9 cellular contexts compared by ENCODE assay signal in the genomic region with DNA sequence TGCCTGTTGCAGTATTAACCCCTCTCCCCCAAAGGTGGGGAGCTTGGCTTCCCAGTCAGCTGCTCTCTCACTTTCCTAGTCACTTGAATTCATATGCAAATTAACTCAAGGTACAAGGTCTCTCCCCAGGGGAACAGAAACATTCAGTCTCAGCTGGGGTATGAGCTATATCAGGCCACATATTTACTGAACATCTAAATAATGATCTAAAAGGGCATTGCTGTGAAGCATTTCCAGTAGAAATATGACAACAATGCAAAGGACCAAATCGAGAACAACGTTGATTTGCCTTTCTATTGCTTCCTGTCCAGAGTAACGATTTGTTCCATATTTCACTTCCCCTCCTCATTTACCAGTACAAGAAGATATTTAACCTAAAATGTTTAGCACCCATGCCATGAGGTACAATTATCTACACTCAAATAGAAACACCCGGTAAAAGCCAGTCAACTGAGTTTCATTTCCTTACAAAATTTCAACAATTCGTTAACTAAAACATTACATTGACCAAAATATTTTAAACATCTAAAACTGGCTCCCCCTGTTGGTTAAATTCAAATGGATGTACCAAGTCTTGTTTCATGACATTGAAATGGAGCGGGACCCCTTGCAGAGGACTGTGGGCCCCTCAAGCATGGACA. TPM values are rescaled to one million over a fixed set of nuclear protein-coding genes. Genes with fewer than 3 reads are reported as not detected.
DNase-seq lines count a peak whose midpoint lies in the region; FAIRE-seq and TF ChIP-seq lines count a peak whose summit lies in the region.
"Had no signal": no experiment of that assay in that cellular context is flagged by ENCODE, and none has a peak within 500 bp of the region (broad histone marks: within the 10 kb centered on the region; RNA-seq: fewer than 3 reads in every experiment).

No MANE protein-coding gene starts in this region.

- intact Hi-C loops in dendritic cell treated with granulocyte-macrophage colony-stimulating factor and Interleukin-4, amounts not matched to agents 40 ng/mL and 50 ng/mL, for 4 days (cut with micrococcal nuclease) = loop anchor here (1.0 kb wide), 1 partner anchor 123 kb away; no protein-coding TSS in a partner anchor

- no peaks in the 10 kb centered on the region for H3K36me3 Mint-ChIP-seq in dendritic cell treated with granulocyte-macrophage colony-stimulating factor and Interleukin-4, amounts not matched to agents 40 ng/mL and 50 ng/mL, for 4 days (ENCODE audit: low read depth)

- H3K27ac Mint-ChIP-seq in dendritic cell treated with granulocyte-macrophage colony-stimulating factor and Interleukin-4, amounts not matched to agents 40 ng/mL and 50 ng/mL, for 4 days = peak overlapping the region; percentile 12

- no peaks in the 10 kb centered on the region for H3F3A ChIP-seq in GM23248 (ENCODE audit: insufficient read depth)
- H3F3A ChIP-seq in MM.1S (ENCODE audit: insufficient read depth, low read length) = peaks cover 5% of the 10 kb centered on the region; the same call in 1 of the 2 replicates

- H2AFZ ChIP-seq in GM23248 (no peak overlapping the region), MM.1S (ENCODE audit: low read length) (peak overlapping the region; percentile 47)

- peak; percentile 41 for DNase-seq in NCI-H2107 treated with DMSO at 0.1 percent for 48 hours (lab: John Stamatoyannopoulos, UW; ENCODE audit: unreplicated experiment)
- DNase-seq in NCI-H2107 (lab: John Stamatoyannopoulos, UW) = no peak
- DNase-seq in GM23248 = peak; percentile 19
- peak; percentile 38 for DNase-seq in MM.1S
- no peak for DNase-seq in frontal cortex (ENCODE audit: low spot score in 2 of 2)
- DNase-seq in stimulated activated CD4-positive, alpha-beta T cell treated with anti-CD3 and anti-CD28 coated beads, Interleukin-4, amount 100 ng/mL, for 24 hours = no peak
- no peak for DNase-seq in T1000 (lab: John Stamatoyannopoulos, UW)

- FAIRE-seq in frontal cortex (lab: Jason Lieb, UNC) = no peak
- FAIRE-seq: A549 had no signal

- peaks cover 42% of the 10 kb centered on the region for H3K4me1 Mint-ChIP-seq in dendritic cell treated with granulocyte-macrophage colony-stimulating factor and Interleukin-4, amounts not matched to agents 40 ng/mL and 50 ng/mL, for 4 days (ENCODE audit: low read depth)

- in situ Hi-C loops in GM23248 (cut with MboI) = no loop called here

- H3K27me3 ChIP-seq in GM23248 (replicated peaks; ENCODE audit: insufficient read depth) = no peaks in the 10 kb centered on the region; the same call in 1 of the 2 replicates
- H3K27me3 ChIP-seq in MM.1S (replicated peaks; ENCODE audit: insufficient read depth, low read length) = no peaks in the 10 kb centered on the region

- no peaks in the 10 kb centered on the region for H3K4me1 ChIP-seq in GM23248 (ENCODE audit: insufficient read depth)
- H3K4me1 ChIP-seq in MM.1S (ENCODE audit: low read length) = peaks cover 21% of the 10 kb centered on the region
- H3K4me1 ChIP-seq: A549 had no signal

- H3K4me3 ChIP-seq in GM23248 (no peak overlapping the region), MM.1S (ENCODE audit: low read length) (peak overlapping the region; percentile 36)
- H3K4me3 ChIP-seq: A549 had no signal

- H3K9me3 Mint-ChIP-seq in dendritic cell treated with granulocyte-macrophage colony-stimulating factor and Interleukin-4, amounts not matched to agents 40 ng/mL and 50 ng/mL, for 4 days = peaks cover 14% of the 10 kb centered on the region

- H3K4me2 ChIP-seq in GM23248 (ENCODE audit: unreplicated experiment) = no peak overlapping the region
- peak overlapping the region; percentile 70 for H3K4me2 ChIP-seq in MM.1S (ENCODE audit: low read depth, low read length)
- H3K4me2 ChIP-seq: A549 had no signal

- 59 to 60% methylated on average over 6 of the region's 6 CpGs for WGBS in GM23248 (ENCODE audit: low coverage in 1 of 2, low lambda C conversion rate in 2 of 2, missing lambda C conversion rate in 2 of 2), 2 experiments

- TF ChIP-seq CTCF in MM.1S (IDR thresholded peaks at IDR 0.05; ENCODE audit: low read length) = peak; percentile 73

- no peaks in the 10 kb centered on the region for H4K20me1 ChIP-seq in GM23248 (ENCODE audit: insufficient read depth)
- H4K20me1 ChIP-seq in MM.1S (ENCODE audit: insufficient read depth, low read length) = no peaks in the 10 kb centered on the region

- H3K27ac ChIP-seq in GM23248 (no peak overlapping the region), MM.1S (ENCODE audit: low read length) (peak overlapping the region; percentile 6; the same call in 1 of the 2 replicates)
- H3K27ac ChIP-seq: A549 had no signal

- H3K9me2 ChIP-seq in GM23248 (ENCODE audit: insufficient read depth) (no peaks in the 10 kb centered on the region), MM.1S (replicated peaks; ENCODE audit: insufficient read depth, low read length) (no peaks in the 10 kb centered on the region)

- no peaks in the 10 kb centered on the region for H3K79me2 ChIP-seq in GM23248 (ENCODE audit: insufficient read depth)
- H3K79me2 ChIP-seq in MM.1S (ENCODE audit: low read length) = no peaks in the 10 kb centered on the region

- H3K9ac ChIP-seq in GM23248 (no peak overlapping the region), MM.1S (ENCODE audit: low read length) (peak overlapping the region; percentile 8; the same call in 1 of the 2 replicates)

- no peaks in the 10 kb centered on the region for H3K9me3 ChIP-seq in GM23248 (ENCODE audit: low read depth)
- H3K9me3 ChIP-seq in MM.1S (replicated peaks; ENCODE audit: insufficient read depth, low read length) = no peaks in the 10 kb centered on the region

- H3K4me3 Mint-ChIP-seq in dendritic cell treated with granulocyte-macrophage colony-stimulating factor and Interleukin-4, amounts not matched to agents 40 ng/mL and 50 ng/mL, for 4 days = peak overlapping the region; percentile 17

- H3K36me3 ChIP-seq in GM23248 (ENCODE audit: low read depth) = no peaks in the 10 kb centered on the region
- no peaks in the 10 kb centered on the region for H3K36me3 ChIP-seq in MM.1S (replicated peaks; ENCODE audit: insufficient read depth, low read length)

- no peaks in the 10 kb centered on the region for H3K27me3 Mint-ChIP-seq in dendritic cell treated with granulocyte-macrophage colony-stimulating factor and Interleukin-4, amounts not matched to agents 40 ng/mL and 50 ng/mL, for 4 days

RNA-seq across cellular contexts. Expression of gene KLHL6, which starts 36.5 kb away (rescaled TPM):
- not detected in 2 replicates for total RNA-seq in GM23248 (2014; rRNA removed; shearing (Covaris generic))
- polyA plus RNA-seq in GM23248 (2016; fragmentation: Nextera tagmentation; extraction: Ambion mirVana) = not detected in 2 replicates
- 0.41 TPM for total RNA-seq in frontal cortex
- polyA plus RNA-seq: A549 had no signal

RNA-seq across cellular contexts. Expression of gene KLHL24, which starts 43.4 kb away (rescaled TPM):
- total RNA-seq in GM23248 (2014; rRNA removed; shearing (Covaris generic)) = 13.2 and 18.3 TPM in 2 replicates
- polyA plus RNA-seq in GM23248 (2016; fragmentation: Nextera tagmentation; extraction: Ambion mirVana) = 10.1 and 11.7 TPM in 2 replicates
- 343 TPM for total RNA-seq in frontal cortex

Comparison
In these comparisons a context has a peak if more than half of its experiments do, and no peak if none do; other contexts are left out.
1. DNase-seq: peak in NCI-H2107 treated with DMSO at 0.1 percent for 48 hours (single experiment), GM23248 (single experiment) and MM.1S (single experiment); none in NCI-H2107 (single experiment), frontal cortex (0 of 2), stimulated activated CD4-positive, alpha-beta T cell treated with anti-CD3 and anti-CD28 coated beads, Interleukin-4, amount 100 ng/mL, for 24 hours (single experiment) and T1000 (single experiment).
2. RNA of gene KLHL24, which starts 43.4 kb away (total RNA-seq): 343 TPM in frontal cortex (single experiment); 13.2 to 18.3 TPM in GM23248; every median in the first group is over 10 times any median in the second.